In genomic region chr17:51461578-51462004, GRCh38 we compare ENCODE assay signal across 9 cellular contexts.
DNase-seq lines count a peak whose midpoint lies in the region; ATAC-seq, FAIRE-seq and TF ChIP-seq lines count a peak whose summit lies in the region.
"Had no signal": no experiment of that assay in that cellular context is flagged by ENCODE, and none has a peak within 500 bp of the region (broad histone marks: within the 10 kb centered on the region; RNA-seq: fewer than 3 reads in every experiment).

No MANE protein-coding gene starts in this region.

- FAIRE-seq in endothelial cell of umbilical vein (lab: Jason Lieb, UNC), result peak; percentile 79

- no peak overlapping the region for H3K27ac Mint-ChIP-seq in activated CD4-positive, alpha-beta memory T cell treated with anti-CD3 and anti-CD28 coated beads, Interleukin-2, amount 10 ng/mL, durations not matched to agents 7 days and 5 days
- H3K27ac Mint-ChIP-seq in natural killer cell treated with Interleukin-12 subunit alpha and Interleukin-12 subunit beta and Interleukin-15 and Interleukin-18, amount 100 ng/mL, for 72 hours, result no peak overlapping the region

- no peak overlapping the region for H3K9ac ChIP-seq in endothelial cell of umbilical vein (replicated peaks; ENCODE audit: extremely low read depth, insufficient read depth, low read length)
- H3K9ac ChIP-seq: BLaER1 treated with 17β-estradiol and CSF1 and Interleukin-3, amounts not matched to agents 10 nM and 100 nM had no signal

- H3K4me2 ChIP-seq in endothelial cell of umbilical vein (ENCODE audit: insufficient read depth, low read length), result no peak overlapping the region
- H3K4me2 ChIP-seq: BLaER1 treated with 17β-estradiol and CSF1 and Interleukin-3, amounts not matched to agents 10 nM and 100 nM had no signal

- H3K36me3 ChIP-seq in endothelial cell of umbilical vein (ENCODE audit: control insufficient read depth in 2 of 2, extremely low read depth in 1 of 2, insufficient read depth in 2 of 2, low read length in 2 of 2), result no peaks in the 10 kb centered on the region
- H3K36me3 ChIP-seq in thyroid gland, result no peaks in the 10 kb centered on the region
- H3K36me3 ChIP-seq: BLaER1 treated with 17β-estradiol and CSF1 and Interleukin-3, amounts not matched to agents 10 nM and 100 nM had no signal

- no peaks in the 10 kb centered on the region for H4K20me1 ChIP-seq in endothelial cell of umbilical vein (replicated peaks; ENCODE audit: control insufficient read depth, extremely low read depth, insufficient read depth, low read length)
- H4K20me1 ChIP-seq: BLaER1 treated with 17β-estradiol and CSF1 and Interleukin-3, amounts not matched to agents 10 nM and 100 nM had no signal

- CTCF ChIA-PET in activated CD4-positive, alpha-beta memory T cell treated with anti-CD3 and anti-CD28 coated beads, Interleukin-2, amount 10 ng/mL, durations not matched to agents 7 days and 5 days (lab: Charles Lee), result interaction anchor here (0.8 to 4.0 kb wide), 14 partner anchors 8 to 180 kb away, joined by 3 to 30 read pairs (median 4); no protein-coding TSS in a partner anchor
- CTCF ChIA-PET in endothelial cell of umbilical vein (lab: Charles Lee), result interaction anchor here (0.5 to 1.2 kb wide), 14 partner anchors 8 to 645 kb away, joined by 3 to 7 read pairs (median 4); no protein-coding TSS in a partner anchor

- WGBS in thyroid gland, 2 donors, result 55 to 69% methylated on average over 11 of the region's 11 CpGs

- ATAC-seq in HG02938 (IDR thresholded peaks at IDR 0.05; ENCODE audit: unreplicated experiment), result peak; percentile 74
- peak; percentile 62 to 63 for ATAC-seq in natural killer cell treated with Interleukin-12 subunit alpha and Interleukin-12 subunit beta and Interleukin-15 and Interleukin-18, amount 100 ng/mL, for 72 hours

- H3K4me1 ChIP-seq in endothelial cell of umbilical vein (ENCODE audit: control insufficient read depth, extremely low read depth, insufficient read depth, low read length), result no peaks in the 10 kb centered on the region
- no peaks in the 10 kb centered on the region for H3K4me1 ChIP-seq in thyroid gland

- TF ChIP-seq CTCF in endothelial cell of umbilical vein (IDR thresholded peaks at IDR 0.05; ENCODE audit: extremely low read depth in 1 of 2, insufficient read depth in 1 of 2, low read depth in 1 of 2, low read length in 2 of 2), result peak; percentile 83 to 88
- peak in 5 of 6 experiments; percentile 51 to 84 (median 57) for TF ChIP-seq CTCF in thyroid gland (IDR thresholded peaks at IDR 0.05)

- H3K27me3 ChIP-seq in endothelial cell of umbilical vein (ENCODE audit: control insufficient read depth in 2 of 2, insufficient read depth in 2 of 2, low read length in 2 of 2), result no peaks in the 10 kb centered on the region
- no peaks in the 10 kb centered on the region for H3K27me3 ChIP-seq in thyroid gland
- H3K27me3 ChIP-seq: BLaER1 treated with 17β-estradiol and CSF1 and Interleukin-3, amounts not matched to agents 10 nM and 100 nM had no signal

- dilution Hi-C loops in endothelial cell of umbilical vein (cut with MboI; ENCODE audit: extremely low pct_ligation_motif_present, low sequenced_read_pairs), result no loop called here

- TF ChIP-seq POLR2A in endothelial cell of umbilical vein (IDR thresholded peaks at IDR 0.05; ENCODE audit: low read depth, low read length) (no peak), thyroid gland (IDR thresholded peaks at IDR 0.05) (no peak)

- DNase-seq in NCI-H2107 (lab: John Stamatoyannopoulos, UW) (peak; percentile 2), NCI-H2107 treated with DMSO at 0.1 percent for 48 hours (lab: John Stamatoyannopoulos, UW; ENCODE audit: unreplicated experiment) (no peak), NCI-H510A (lab: John Stamatoyannopoulos, UW) (peak; percentile 56), endothelial cell of umbilical vein (ENCODE audit: low read depth, low spot score) (peak; percentile 37), thyroid gland (peak; percentile 37 to 54)
- DNase-seq in activated CD4-positive, alpha-beta memory T cell treated with anti-CD3 and anti-CD28 coated beads, Interleukin-2, amount 10 ng/mL, durations not matched to agents 7 days and 5 days, result peak; percentile 62
- DNase-seq in natural killer cell treated with Interleukin-12 subunit alpha and Interleukin-12 subunit beta and Interleukin-15 and Interleukin-18, amount 100 ng/mL, for 72 hours (ENCODE audit: low spot score), result no peak

- peaks cover 2% of the 10 kb centered on the region for H3K27me3 Mint-ChIP-seq in activated CD4-positive, alpha-beta memory T cell treated with anti-CD3 and anti-CD28 coated beads, Interleukin-2, amount 10 ng/mL, durations not matched to agents 7 days and 5 days
- peaks cover 20 to 21% of the 10 kb centered on the region in 2 donors for H3K27me3 Mint-ChIP-seq in natural killer cell treated with Interleukin-12 subunit alpha and Interleukin-12 subunit beta and Interleukin-15 and Interleukin-18, amount 100 ng/mL, for 72 hours

- H3K4me3 ChIP-seq in endothelial cell of umbilical vein (replicated peaks in 1 of 3; ENCODE audit: insufficient read depth in 1 of 3, low read depth in 1 of 3, low read length in 3 of 3) (no peak overlapping the region), thyroid gland (replicated peaks in 1 of 3) (no peak overlapping the region)
- H3K4me3 ChIP-seq: BLaER1 treated with 17β-estradiol and CSF1 and Interleukin-3, amounts not matched to agents 10 nM and 100 nM had no signal

- intact Hi-C loops in endothelial cell of umbilical vein (cut with micrococcal nuclease), result loop anchor here (1.0 kb wide), 1 partner anchor 75 kb away; no protein-coding TSS in a partner anchor
- intact Hi-C loops in thyroid gland (cut with DNase I), result no loop called here

- POLR2A ChIA-PET in activated CD4-positive, alpha-beta memory T cell treated with anti-CD3 and anti-CD28 coated beads, Interleukin-2, amount 10 ng/mL, durations not matched to agents 7 days and 5 days (lab: Charles Lee), result interaction anchor here (1.6 kb wide), 1 partner anchor 25 kb away, joined by 5 read pairs; no protein-coding TSS in a partner anchor
- POLR2A ChIA-PET in endothelial cell of umbilical vein (lab: Charles Lee), result no interaction called here

- H3K79me2 ChIP-seq in endothelial cell of umbilical vein (ENCODE audit: control insufficient read depth, insufficient read depth, low read length), result no peaks in the 10 kb centered on the region

- H3K27ac ChIP-seq in endothelial cell of umbilical vein (ENCODE audit: insufficient read depth, low read depth, low read length) (no peak overlapping the region), thyroid gland (no peak overlapping the region)
- H3K27ac ChIP-seq: BLaER1 treated with 17β-estradiol and CSF1 and Interleukin-3, amounts not matched to agents 10 nM and 100 nM had no signal

- H3K4me1 Mint-ChIP-seq in activated CD4-positive, alpha-beta memory T cell treated with anti-CD3 and anti-CD28 coated beads, Interleukin-2, amount 10 ng/mL, durations not matched to agents 7 days and 5 days, result no peaks in the 10 kb centered on the region
- no peaks in the 10 kb centered on the region for H3K4me1 Mint-ChIP-seq in natural killer cell treated with Interleukin-12 subunit alpha and Interleukin-12 subunit beta and Interleukin-15 and Interleukin-18, amount 100 ng/mL, for 72 hours (ENCODE audit: low read depth in 2 of 2)

- no peaks in the 10 kb centered on the region for H3K9me3 Mint-ChIP-seq in activated CD4-positive, alpha-beta memory T cell treated with anti-CD3 and anti-CD28 coated beads, Interleukin-2, amount 10 ng/mL, durations not matched to agents 7 days and 5 days
- H3K9me3 Mint-ChIP-seq in natural killer cell treated with Interleukin-12 subunit alpha and Interleukin-12 subunit beta and Interleukin-15 and Interleukin-18, amount 100 ng/mL, for 72 hours, result no peaks in the 10 kb centered on the region

- H3K4me3 Mint-ChIP-seq in activated CD4-positive, alpha-beta memory T cell treated with anti-CD3 and anti-CD28 coated beads, Interleukin-2, amount 10 ng/mL, durations not matched to agents 7 days and 5 days, result no peak overlapping the region
- H3K4me3 Mint-ChIP-seq in natural killer cell treated with Interleukin-12 subunit alpha and Interleukin-12 subunit beta and Interleukin-15 and Interleukin-18, amount 100 ng/mL, for 72 hours, result no peak overlapping the region

- H2AFZ ChIP-seq in endothelial cell of umbilical vein (ENCODE audit: low read depth, low read length), result no peak overlapping the region

- BruUV-seq in endothelial cell of umbilical vein (replicated peaks; lab: Mats Ljungman, UMichigan), result no TSS peak

- H3K9me3 ChIP-seq in endothelial cell of umbilical vein (replicated peaks; ENCODE audit: control insufficient read depth, insufficient read depth, low read length) (no peaks in the 10 kb centered on the region), thyroid gland (no peaks in the 10 kb centered on the region)
- H3K9me3 ChIP-seq: BLaER1 treated with 17β-estradiol and CSF1 and Interleukin-3, amounts not matched to agents 10 nM and 100 nM had no signal

- H3K9me1 ChIP-seq in endothelial cell of umbilical vein (replicated peaks; ENCODE audit: control insufficient read depth, extremely low read depth, insufficient read depth, low read length), result no peaks in the 10 kb centered on the region

- no peaks in the 10 kb centered on the region for H3K36me3 Mint-ChIP-seq in activated CD4-positive, alpha-beta memory T cell treated with anti-CD3 and anti-CD28 coated beads, Interleukin-2, amount 10 ng/mL, durations not matched to agents 7 days and 5 days (ENCODE audit: low read depth)
- H3K36me3 Mint-ChIP-seq in natural killer cell treated with Interleukin-12 subunit alpha and Interleukin-12 subunit beta and Interleukin-15 and Interleukin-18, amount 100 ng/mL, for 72 hours, result no peaks in the 10 kb centered on the region

TF ChIP-seq in endothelial cell of umbilical vein, 7 proteins besides CTCF, POLR2A, EP300 and RAD21:
- no peak for TF ChIP-seq JUN (IDR thresholded peaks at IDR 0.05; ENCODE audit: borderline replicate concordance, insufficient read depth, insufficient read length, low read depth)
- TF ChIP-seq, protein P1, sequence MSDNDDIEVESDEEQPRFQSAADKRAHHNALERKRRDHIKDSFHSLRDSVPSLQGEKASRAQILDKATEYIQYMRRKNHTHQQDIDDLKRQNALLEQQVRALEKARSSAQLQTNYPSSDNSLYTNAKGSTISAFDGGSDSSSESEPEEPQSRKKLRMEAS (IDR thresholded peaks at IDR 0.05; ENCODE audit: insufficient read depth, insufficient read length), result no peak
- TF ChIP-seq POLR2AphosphoS5 (IDR thresholded peaks at IDR 0.05; ENCODE audit: insufficient read depth, low read depth, low read length), result no peak
TF ChIP-seq in endothelial cell of umbilical vein: peak in this region for 0.

Comparison
In these comparisons a context has a peak if more than half of its experiments do, and no peak if none do; other contexts are left out.
1. DNase-seq: peak in NCI-H2107 (single experiment), NCI-H510A (single experiment), activated CD4-positive, alpha-beta memory T cell treated with anti-CD3 and anti-CD28 coated beads, Interleukin-2, amount 10 ng/mL, durations not matched to agents 7 days and 5 days (single experiment), endothelial cell of umbilical vein (single experiment) and thyroid gland (2 of 2); none in NCI-H2107 treated with DMSO at 0.1 percent for 48 hours (single experiment) and natural killer cell treated with Interleukin-12 subunit alpha and Interleukin-12 subunit beta and Interleukin-15 and Interleukin-18, amount 100 ng/mL, for 72 hours (single experiment).